In genomic region chr2:128282976-128283810, GRCh38 we compare ENCODE assay signal across 15 cellular contexts. TPM values are rescaled to one million over a fixed set of nuclear protein-coding genes. Genes with fewer than 3 reads are reported as not detected.
DNase-seq lines count a peak whose midpoint lies in the region; ATAC-seq and TF ChIP-seq lines count a peak whose summit lies in the region.
"Had no signal": no experiment of that assay in that cellular context is flagged by ENCODE, and none has a peak within 500 bp of the region (broad histone marks: within the 10 kb centered on the region; RNA-seq: fewer than 3 reads in every experiment).

No MANE protein-coding gene starts in this region.

- H3K4me1 Mint-ChIP-seq in activated CD8-positive, alpha-beta memory T cell treated with anti-CD3 and anti-CD28 coated beads, Interleukin-2, amount 10 ng/mL, durations not matched to agents 7 days and 5 days, result peaks cover 9% of the 10 kb centered on the region

- no peak for TF ChIP-seq POLR2A in transverse colon (IDR thresholded peaks at IDR 0.05)

- DNase-seq in activated CD8-positive, alpha-beta memory T cell treated with anti-CD3 and anti-CD28 coated beads, Interleukin-2, amount 10 ng/mL, durations not matched to agents 7 days and 5 days, result no peak
- DNase-seq in activated CD8-positive, alpha-beta memory T cell treated with anti-CD3 and anti-CD28 coated beads, Interleukin-2, amount 50 U/mL, for 48 hours, result no peak
- DNase-seq in left lobe of liver (ENCODE audit: low spot score) (no peak), transverse colon (no peak), colonic mucosa (no peak)
- DNase-seq: activated CD4-positive, alpha-beta T cell treated with anti-CD3 and anti-CD28 coated beads, Interleukin-2, amount 50 U/mL, for 1 hour; activated effector memory CD4-positive, alpha-beta T cell treated with anti-CD3 and anti-CD28 coated beads, Interleukin-2, amount 50 U/mL, for 16 hours; NCI-H1436 treated with DMSO at 0.1 percent for 48 hours; nephron progenitor cell; stimulated activated CD8-positive, alpha-beta memory T cell treated with anti-CD3 and anti-CD28 coated beads, Interleukin-4, amount 100 ng/mL, for 48 hours had no signal

- H3K27me3 ChIP-seq in transverse colon (no peaks in the 10 kb centered on the region), colonic mucosa (no peaks in the 10 kb centered on the region)

- no peak overlapping the region for H3K4me3 Mint-ChIP-seq in activated CD8-positive, alpha-beta memory T cell treated with anti-CD3 and anti-CD28 coated beads, Interleukin-2, amount 10 ng/mL, durations not matched to agents 7 days and 5 days
- H3K4me3 Mint-ChIP-seq: nephron progenitor cell had no signal

- H3K4me3 ChIP-seq in transverse colon, result no peak overlapping the region
- no peak overlapping the region for H3K4me3 ChIP-seq in colonic mucosa
- H3K4me3 ChIP-seq: SK-N-MC had no signal

- 92% methylated on average over 5 of the region's 8 CpGs; no CpG with 5 or more reads in 1 of the 2 donors for WGBS in transverse colon (ENCODE audit: low coverage in 1 of 2), 2 donors

- H3K27ac Mint-ChIP-seq in activated CD8-positive, alpha-beta memory T cell treated with anti-CD3 and anti-CD28 coated beads, Interleukin-2, amount 10 ng/mL, durations not matched to agents 7 days and 5 days, result peak overlapping the region; percentile 57
- H3K27ac Mint-ChIP-seq: nephron progenitor cell had no signal

- no peak for TF ChIP-seq CTCF in transverse colon (IDR thresholded peaks at IDR 0.05)
- no peak for TF ChIP-seq CTCF in colonic mucosa (IDR thresholded peaks at IDR 0.05)

- in situ Hi-C loops in transverse colon (cut with MboI; ENCODE audit: low pct_ligation_motif_present in 1 of 4, low pct_unique_long_range_greater_than_20kb in 1 of 4, low sequenced_read_pairs in 3 of 4), result no loop called here

- intact Hi-C loops in transverse colon (cut with DNase I; ENCODE audit: low total_unique reads) (no loop called here), colonic mucosa (cut with DNase I) (no loop called here)

- no peaks in the 10 kb centered on the region for H3K36me3 ChIP-seq in transverse colon
- H3K36me3 ChIP-seq in colonic mucosa, result no peaks in the 10 kb centered on the region

- peaks cover 4 to 42% (median 17%) of the 10 kb centered on the region in 4 donors for H3K4me1 ChIP-seq in transverse colon
- H3K4me1 ChIP-seq in colonic mucosa, result no peaks in the 10 kb centered on the region

- no peaks in the 10 kb centered on the region for H3K9me3 ChIP-seq in transverse colon
- H3K9me3 ChIP-seq in colonic mucosa, result no peaks in the 10 kb centered on the region

- H3K9ac ChIP-seq in colonic mucosa (ENCODE audit: low read depth in 2 of 2, low read length in 2 of 2), result no peak overlapping the region

- H3K36me3 Mint-ChIP-seq in activated CD8-positive, alpha-beta memory T cell treated with anti-CD3 and anti-CD28 coated beads, Interleukin-2, amount 10 ng/mL, durations not matched to agents 7 days and 5 days, result no peaks in the 10 kb centered on the region

- no peaks in the 10 kb centered on the region for H3K9me3 Mint-ChIP-seq in activated CD8-positive, alpha-beta memory T cell treated with anti-CD3 and anti-CD28 coated beads, Interleukin-2, amount 10 ng/mL, durations not matched to agents 7 days and 5 days (ENCODE audit: low read depth)
- H3K9me3 Mint-ChIP-seq: nephron progenitor cell had no signal

- TF ChIP-seq EP300 in transverse colon (IDR thresholded peaks at IDR 0.05; ENCODE audit: low read depth), result no peak

- H3K27me3 Mint-ChIP-seq in activated CD8-positive, alpha-beta memory T cell treated with anti-CD3 and anti-CD28 coated beads, Interleukin-2, amount 10 ng/mL, durations not matched to agents 7 days and 5 days, result no peaks in the 10 kb centered on the region

- no peak for ATAC-seq in activated CD8-positive, alpha-beta memory T cell treated with anti-CD3 and anti-CD28 coated beads, Interleukin-2, amount 10 ng/mL, durations not matched to agents 7 days and 5 days
- ATAC-seq in left lobe of liver, result peak; percentile 6
- no peak for ATAC-seq in GM21717 (IDR thresholded peaks at IDR 0.05; ENCODE audit: unreplicated experiment)
- ATAC-seq in HG03521 (IDR thresholded peaks at IDR 0.05; ENCODE audit: unreplicated experiment), result no peak
- ATAC-seq: HCT116 had no signal

- CTCF ChIA-PET in activated CD8-positive, alpha-beta memory T cell treated with anti-CD3 and anti-CD28 coated beads, Interleukin-2, amount 10 ng/mL, durations not matched to agents 7 days and 5 days (lab: Charles Lee), result no interaction called here

- H3K27ac ChIP-seq in cingulate gyrus (ENCODE audit: low read depth, low read length), result peak overlapping the region; percentile 7
- H3K27ac ChIP-seq in transverse colon, result peak overlapping the region; percentile 1 to 44 (median 19)
- no peak overlapping the region for H3K27ac ChIP-seq in colonic mucosa
- H3K27ac ChIP-seq: SK-N-MC had no signal

RNA-seq across cellular contexts. Expression of gene HS6ST1, which starts 35.5 kb away (rescaled TPM):
- total RNA-seq in activated CD8-positive, alpha-beta memory T cell treated with anti-CD3 and anti-CD28 coated beads, Interleukin-2, amount 10 ng/mL, durations not matched to agents 7 days and 5 days, result 1 to 10 TPM; 7.0 to 8.6 TPM
- total RNA-seq in left lobe of liver, result 21.8 TPM
- 10 to 100 TPM; 16.1 to 38.6 (median 26.5) TPM for total RNA-seq in transverse colon
- 10 to 100 TPM; 19.3 to 22.9 TPM for total RNA-seq in colonic mucosa
